In genomic region chr1:228289996-228290881, GRCh38 we compare ENCODE assay signal across 26 cellular contexts.
DNase-seq lines count a peak whose midpoint lies in the region; ATAC-seq and TF ChIP-seq lines count a peak whose summit lies in the region.
"Had no signal": no experiment of that assay in that cellular context is flagged by ENCODE, and none has a peak within 500 bp of the region (broad histone marks: within the 10 kb centered on the region; RNA-seq: fewer than 3 reads in every experiment).

No MANE protein-coding gene starts in this region.

- ATAC-seq in natural killer cell treated with Interleukin-12 subunit alpha and Interleukin-12 subunit beta and Interleukin-15 and Interleukin-18, amount 100 ng/mL, for 72 hours = no peak
- ATAC-seq in natural killer cell (no peak), left ventricle myocardium superior (no peak), HG02763 (IDR thresholded peaks at IDR 0.05; ENCODE audit: unreplicated experiment) (no peak)
- ATAC-seq: Panc1; stimulated activated naive B cell treated with anti-CD40 and anti-IgM and Interleukin-4, amounts not matched to agents 10 μg/mL and 1 μg/mL and 100 μg/mL, for 72 hours had no signal

- TF ChIP-seq CTCF in natural killer cell (IDR thresholded peaks at IDR 0.05) (no peak), ovary (IDR thresholded peaks at IDR 0.05) (no peak)

- intact Hi-C loops in natural killer cell (cut with micrococcal nuclease) = no loop called here
- intact Hi-C loops in left ventricle myocardium superior (cut with micrococcal nuclease) = no loop called here
- intact Hi-C loops in ovary (cut with DNase I) = loop anchor here in 1 of 4 donors (5.0 kb wide), 1 partner anchor 52 kb away; no protein-coding TSS in a partner anchor

- no peaks in the 10 kb centered on the region for H3K36me3 ChIP-seq in ovary
- H3K36me3 ChIP-seq: colonic mucosa, SJCRH30 had no signal

- no peaks in the 10 kb centered on the region for H3K9me3 ChIP-seq in ovary
- H3K9me3 ChIP-seq: colonic mucosa, SJCRH30 had no signal

- no peak overlapping the region for H3K27ac ChIP-seq in ovary
- H3K27ac ChIP-seq: colonic mucosa, SJCRH30 had no signal

- DNase-seq in natural killer cell treated with Interleukin-12 subunit alpha and Interleukin-12 subunit beta and Interleukin-15 and Interleukin-18, amount 100 ng/mL, for 72 hours (ENCODE audit: low spot score) = peak; percentile 57
- DNase-seq in natural killer cell = no peak
- peak; percentile 21 for DNase-seq in left ventricle myocardium superior
- peak in 3 of 5 donors; percentile 10 to 30 (median 11) for DNase-seq in ovary
- DNase-seq in T-helper 2 cell treated with Interferon-gamma antibody and Interleukin-4, amounts not matched to agents 5 μg/mL and 100 μg/mL, for 36 hours (ENCODE audit: low spot score) = no peak
- no peak for DNase-seq in NCI-H2171 (lab: John Stamatoyannopoulos, UW)
- DNase-seq: activated CD4-positive, alpha-beta memory T cell treated with anti-CD3 and anti-CD28 coated beads, Interleukin-2, amount 10 ng/mL, durations not matched to agents 7 days and 5 days; activated CD4-positive, alpha-beta T cell treated with anti-CD3 and anti-CD28 coated beads for 1 hour; activated gamma-delta T cell treated with Interleukin-2 at 50 U/mL for 16 hours; colonic mucosa; effector CD8-positive, alpha-beta T cell; H9; kidney glomerular epithelial cell; mesenchymal stem cell; NCI-H1105 treated with DMSO at 0.1 percent for 48 hours; NCI-H2029 treated with DMSO at 0.1 percent for 48 hours; NCI-H226; NCI-H69; occipital lobe; SJCRH30; stimulated activated CD4-positive, alpha-beta T cell treated with anti-CD3 and anti-CD28 coated beads, Interleukin-12 subunit alpha, Interleukin-12 subunit beta, amount 100 ng/mL, for 4 hours; stimulated activated CD4-positive, alpha-beta T cell treated with anti-CD3 and anti-CD28 coated beads, Interleukin-4, amount 100 ng/mL, for 24 hours; stimulated activated naive B cell treated with anti-CD40 and anti-IgM and Interleukin-4, amounts not matched to agents 10 μg/mL and 1 μg/mL and 100 μg/mL, for 72 hours; T-helper 1 cell had no signal

- H3K4me3 Mint-ChIP-seq in natural killer cell treated with Interleukin-12 subunit alpha and Interleukin-12 subunit beta and Interleukin-15 and Interleukin-18, amount 100 ng/mL, for 72 hours = no peak overlapping the region
- no peak overlapping the region for H3K4me3 Mint-ChIP-seq in natural killer cell
- H3K4me3 Mint-ChIP-seq in T-helper 2 cell treated with Interferon-gamma antibody and Interleukin-4, amounts not matched to agents 5 μg/mL and 100 μg/mL, for 36 hours = no peak overlapping the region
- H3K4me3 Mint-ChIP-seq: activated CD4-positive, alpha-beta memory T cell treated with anti-CD3 and anti-CD28 coated beads, Interleukin-2, amount 10 ng/mL, durations not matched to agents 7 days and 5 days; H9; stimulated activated naive B cell treated with anti-CD40 and anti-IgM and Interleukin-4, amounts not matched to agents 10 μg/mL and 1 μg/mL and 100 μg/mL, for 72 hours had no signal

- H3K27ac Mint-ChIP-seq in natural killer cell treated with Interleukin-12 subunit alpha and Interleukin-12 subunit beta and Interleukin-15 and Interleukin-18, amount 100 ng/mL, for 72 hours = no peak overlapping the region
- no peak overlapping the region for H3K27ac Mint-ChIP-seq in natural killer cell
- no peak overlapping the region for H3K27ac Mint-ChIP-seq in T-helper 2 cell treated with Interferon-gamma antibody and Interleukin-4, amounts not matched to agents 5 μg/mL and 100 μg/mL, for 36 hours
- H3K27ac Mint-ChIP-seq: activated CD4-positive, alpha-beta memory T cell treated with anti-CD3 and anti-CD28 coated beads, Interleukin-2, amount 10 ng/mL, durations not matched to agents 7 days and 5 days; H9; stimulated activated naive B cell treated with anti-CD40 and anti-IgM and Interleukin-4, amounts not matched to agents 10 μg/mL and 1 μg/mL and 100 μg/mL, for 72 hours had no signal

- WGBS in ovary, 3 donors = 90 to 92% (median 92%) methylated on average over 20 to 22 of the region's 22 CpGs

- no peak for TF ChIP-seq POLR2A in ovary (IDR thresholded peaks at IDR 0.05)

- H3K9me3 Mint-ChIP-seq in natural killer cell treated with Interleukin-12 subunit alpha and Interleukin-12 subunit beta and Interleukin-15 and Interleukin-18, amount 100 ng/mL, for 72 hours = no peaks in the 10 kb centered on the region
- no peaks in the 10 kb centered on the region for H3K9me3 Mint-ChIP-seq in natural killer cell
- no peaks in the 10 kb centered on the region for H3K9me3 Mint-ChIP-seq in T-helper 2 cell treated with Interferon-gamma antibody and Interleukin-4, amounts not matched to agents 5 μg/mL and 100 μg/mL, for 36 hours
- H3K9me3 Mint-ChIP-seq: activated CD4-positive, alpha-beta memory T cell treated with anti-CD3 and anti-CD28 coated beads, Interleukin-2, amount 10 ng/mL, durations not matched to agents 7 days and 5 days; stimulated activated naive B cell treated with anti-CD40 and anti-IgM and Interleukin-4, amounts not matched to agents 10 μg/mL and 1 μg/mL and 100 μg/mL, for 72 hours had no signal

- H3K27me3 ChIP-seq in ovary = no peaks in the 10 kb centered on the region
- H3K27me3 ChIP-seq: colonic mucosa, SJCRH30 had no signal

- H3K4me1 Mint-ChIP-seq in natural killer cell treated with Interleukin-12 subunit alpha and Interleukin-12 subunit beta and Interleukin-15 and Interleukin-18, amount 100 ng/mL, for 72 hours (ENCODE audit: low read depth in 2 of 2) = peaks cover 6 to 11% of the 10 kb centered on the region in 2 donors
- peaks cover 0 to 16% of the 10 kb centered on the region in 2 donors for H3K4me1 Mint-ChIP-seq in natural killer cell
- peaks cover 4% of the 10 kb centered on the region for H3K4me1 Mint-ChIP-seq in T-helper 2 cell treated with Interferon-gamma antibody and Interleukin-4, amounts not matched to agents 5 μg/mL and 100 μg/mL, for 36 hours (ENCODE audit: low read depth)
- H3K4me1 Mint-ChIP-seq: activated CD4-positive, alpha-beta memory T cell treated with anti-CD3 and anti-CD28 coated beads, Interleukin-2, amount 10 ng/mL, durations not matched to agents 7 days and 5 days; H9 had no signal

- no peak overlapping the region for H3K4me3 ChIP-seq in ovary
- H3K4me3 ChIP-seq: colonic mucosa, SJCRH30 had no signal

- H3K4me1 ChIP-seq in ovary (ENCODE audit: insufficient read depth) = no peaks in the 10 kb centered on the region
- H3K4me1 ChIP-seq: colonic mucosa had no signal

- H3K27me3 Mint-ChIP-seq in natural killer cell treated with Interleukin-12 subunit alpha and Interleukin-12 subunit beta and Interleukin-15 and Interleukin-18, amount 100 ng/mL, for 72 hours = no peaks in the 10 kb centered on the region
- H3K27me3 Mint-ChIP-seq in natural killer cell (ENCODE audit: low read depth in 2 of 2) = no peaks in the 10 kb centered on the region
- H3K27me3 Mint-ChIP-seq in T-helper 2 cell treated with Interferon-gamma antibody and Interleukin-4, amounts not matched to agents 5 μg/mL and 100 μg/mL, for 36 hours (ENCODE audit: low read depth) = no peaks in the 10 kb centered on the region
- H3K27me3 Mint-ChIP-seq: activated CD4-positive, alpha-beta memory T cell treated with anti-CD3 and anti-CD28 coated beads, Interleukin-2, amount 10 ng/mL, durations not matched to agents 7 days and 5 days; stimulated activated naive B cell treated with anti-CD40 and anti-IgM and Interleukin-4, amounts not matched to agents 10 μg/mL and 1 μg/mL and 100 μg/mL, for 72 hours had no signal

- TF ChIP-seq EP300 in ovary (IDR thresholded peaks at IDR 0.05) = no peak

- no peaks in the 10 kb centered on the region for H3K36me3 Mint-ChIP-seq in natural killer cell treated with Interleukin-12 subunit alpha and Interleukin-12 subunit beta and Interleukin-15 and Interleukin-18, amount 100 ng/mL, for 72 hours
- H3K36me3 Mint-ChIP-seq in natural killer cell = no peaks in the 10 kb centered on the region
- H3K36me3 Mint-ChIP-seq in T-helper 2 cell treated with Interferon-gamma antibody and Interleukin-4, amounts not matched to agents 5 μg/mL and 100 μg/mL, for 36 hours (ENCODE audit: low read depth) = peaks cover 3% of the 10 kb centered on the region

Comparison
In these comparisons a context has a peak if more than half of its experiments do, and no peak if none do; other contexts are left out.
1. DNase-seq: peak in natural killer cell treated with Interleukin-12 subunit alpha and Interleukin-12 subunit beta and Interleukin-15 and Interleukin-18, amount 100 ng/mL, for 72 hours (single experiment), left ventricle myocardium superior (single experiment) and ovary (3 of 5); none in natural killer cell (single experiment), T-helper 2 cell treated with Interferon-gamma antibody and Interleukin-4, amounts not matched to agents 5 μg/mL and 100 μg/mL, for 36 hours (single experiment) and NCI-H2171 (single experiment).